23 cellular contexts compared by ENCODE assay signal in genomic region chr11:2747236-2748015, GRCh38. TPM values are rescaled to one million over a fixed set of nuclear protein-coding genes. Genes with fewer than 3 reads are reported as not detected.
A peak's percentile ranks its signal among the peaks of the same experiment; 100 is the strongest.
DNase-seq lines count a peak whose midpoint lies in the region; ATAC-seq and TF ChIP-seq lines count a peak whose summit lies in the region.
"Had no signal": no experiment of that assay in that cellular context is flagged by ENCODE, and none has a peak within 500 bp of the region (broad histone marks: within the 10 kb centered on the region; RNA-seq: fewer than 3 reads in every experiment).

No MANE protein-coding gene starts in this region.

- no peak for ATAC-seq in heart left ventricle
- no peak for ATAC-seq in HG02885 (IDR thresholded peaks at IDR 0.05; ENCODE audit: poor library complexity, unreplicated experiment)
- no peak for ATAC-seq in left lobe of liver
- no peak for ATAC-seq in HG03097 (IDR thresholded peaks at IDR 0.05; ENCODE audit: low FRiP score, unreplicated experiment)
- ATAC-seq: Panc1; stimulated activated naive CD8-positive, alpha-beta T cell treated with anti-CD3 and anti-CD28 coated beads, Interleukin-15, Interleukin-2, amounts not matched to agents 100 U/mL and 50 U/mL, for 24 hours had no signal

- H3K27ac ChIP-seq in heart left ventricle (no peak overlapping the region), right atrium auricular region (no peak overlapping the region), osteoblast (ENCODE audit: low read depth, low read length) (no peak overlapping the region)
- H3K27ac ChIP-seq: BLaER1, esophagus squamous epithelium, thoracic aorta had no signal

- H3K36me3 ChIP-seq in heart left ventricle (no peaks in the 10 kb centered on the region), right atrium auricular region (no peaks in the 10 kb centered on the region), osteoblast (ENCODE audit: insufficient read depth, low read length) (no peaks in the 10 kb centered on the region)
- H3K36me3 ChIP-seq: BLaER1, esophagus squamous epithelium, HAP-1, thoracic aorta had no signal

- no peak overlapping the region for H2AFZ ChIP-seq in osteoblast (ENCODE audit: low read length)

- H3K4me2 ChIP-seq in osteoblast (ENCODE audit: insufficient read depth, low read length): no peak overlapping the region
- H3K4me2 ChIP-seq: BLaER1 had no signal

- no peak overlapping the region for H3K4me3 ChIP-seq in heart left ventricle
- no peak overlapping the region for H3K4me3 ChIP-seq in right atrium auricular region
- H3K4me3 ChIP-seq in fibroblast of villous mesenchyme (ENCODE audit: low read depth, low read length): no peak overlapping the region
- no peak overlapping the region for H3K4me3 ChIP-seq in osteoblast (ENCODE audit: insufficient read depth, low read length)
- H3K4me3 ChIP-seq: BLaER1, esophagus squamous epithelium, HAP-1, thoracic aorta had no signal

- 88 to 94% (median 93%) methylated on average over 15 of the region's 15 CpGs for WGBS in heart left ventricle, 4 donors

- no peak for TF ChIP-seq CTCF in heart left ventricle (IDR thresholded peaks at IDR 0.05)
- TF ChIP-seq CTCF in right atrium auricular region (IDR thresholded peaks at IDR 0.05): no peak
- TF ChIP-seq CTCF in fibroblast of villous mesenchyme (IDR thresholded peaks at IDR 0.05; ENCODE audit: insufficient read depth, low read depth, low read length): no peak
- no peak for TF ChIP-seq CTCF in osteoblast (IDR thresholded peaks at IDR 0.05; ENCODE audit: extremely low read depth, low read depth, low read length)

- intact Hi-C loops in heart left ventricle (cut with DNase I): no loop called here

- no peaks in the 10 kb centered on the region for H3K79me2 ChIP-seq in osteoblast (ENCODE audit: insufficient read depth, low read length)

- H3K9me3 ChIP-seq in heart left ventricle: no peaks in the 10 kb centered on the region
- H3K9me3 ChIP-seq in right atrium auricular region: no peaks in the 10 kb centered on the region
- H3K9me3 ChIP-seq in osteoblast (ENCODE audit: low read depth, low read length): no peaks in the 10 kb centered on the region
- H3K9me3 ChIP-seq: BLaER1, esophagus squamous epithelium, HAP-1, thoracic aorta had no signal

- H3K4me1 ChIP-seq in heart left ventricle (no peaks in the 10 kb centered on the region), right atrium auricular region (no peaks in the 10 kb centered on the region), osteoblast (ENCODE audit: insufficient read depth, low read length) (no peaks in the 10 kb centered on the region)
- H3K4me1 ChIP-seq: HAP-1 had no signal

- DNase-seq in heart left ventricle (peak in 3 of 5 donors; percentile 12 to 47 (median 18)), right atrium auricular region (ENCODE audit: low spot score) (no peak), fibroblast of villous mesenchyme (ENCODE audit: low read depth) (peak; percentile 45), osteoblast (ENCODE audit: insufficient read length, low spot score, missing footprints) (peak; percentile 52), left lobe of liver (ENCODE audit: low spot score) (no peak)
- DNase-seq: ACHN; activated B cell treated with CpG ODN at 0.5 μM for 24 hours; activated CD8-positive, alpha-beta memory T cell treated with anti-CD3 and anti-CD28 coated beads, Interleukin-2, amount 50 U/mL, for 4 hours; activated naive CD8-positive, alpha-beta T cell treated with anti-CD3 and anti-CD28 coated beads for 36 hours; esophagus squamous epithelium; immature natural killer cell; NCI-H1105; NCI-H187 treated with DMSO at 0.1 percent for 48 hours; NCI-H526; SIG-M5; stimulated activated naive CD8-positive, alpha-beta T cell treated with anti-CD3 and anti-CD28 coated beads, Interleukin-15, Interleukin-2, amounts not matched to agents 100 U/mL and 50 U/mL, for 24 hours; T1000 had no signal

- H4K20me1 ChIP-seq in osteoblast (ENCODE audit: insufficient read depth, low read length): no peaks in the 10 kb centered on the region
- H4K20me1 ChIP-seq: BLaER1 had no signal

- H3K27me3 ChIP-seq in heart left ventricle (no peaks in the 10 kb centered on the region), right atrium auricular region (no peaks in the 10 kb centered on the region), osteoblast (ENCODE audit: insufficient read depth, low read length) (peaks cover 12% of the 10 kb centered on the region)
- H3K27me3 ChIP-seq: BLaER1, esophagus squamous epithelium had no signal

- TF ChIP-seq POLR2A in heart left ventricle (IDR thresholded peaks at IDR 0.05): no peak

RNA-seq across cellular contexts. Expression of gene KCNQ1OT1, which starts 47.6 kb away (rescaled TPM):
- total RNA-seq in heart left ventricle: under 1 TPM; 0.28 to 0.93 (median 0.40) TPM
- under 1 TPM; 0.14 to 0.57 TPM for polyA plus RNA-seq in heart left ventricle
- total RNA-seq in right atrium auricular region: under 1 TPM; 0.35 to 0.37 TPM
- 6.0 and 6.1 TPM in 2 replicates for total RNA-seq in fibroblast of villous mesenchyme
- total RNA-seq in osteoblast: 5.1 and 6.2 TPM in 2 replicates
- 1.2 TPM for total RNA-seq in left lobe of liver

Comparison
In these comparisons a context has a peak if more than half of its experiments do, and no peak if none do; other contexts are left out.
1. DNase-seq: peak in heart left ventricle (3 of 5), fibroblast of villous mesenchyme (single experiment) and osteoblast (single experiment); none in right atrium auricular region (single experiment) and left lobe of liver (single experiment).